12 cellular contexts compared by ENCODE assay signal in the genomic region with DNA sequence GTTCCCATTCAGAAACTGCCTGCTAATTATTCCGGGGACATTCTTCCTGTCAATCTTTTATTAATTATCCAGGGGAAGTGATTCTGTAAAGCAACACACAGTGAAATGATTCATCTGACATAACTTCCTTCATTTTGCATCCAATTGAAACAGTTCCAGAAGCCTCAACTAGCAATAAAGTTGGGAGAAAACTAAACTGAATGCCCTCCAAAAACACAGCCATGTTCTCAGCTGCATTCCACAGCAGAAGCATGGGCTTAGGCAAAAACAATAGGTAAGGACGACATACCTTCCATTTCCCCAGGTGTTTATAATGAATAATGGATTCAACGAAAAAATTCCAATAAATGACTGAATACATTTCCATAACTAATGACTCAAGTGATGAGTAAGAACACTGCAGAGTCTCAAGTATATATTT. TPM values are rescaled to one million over a fixed set of nuclear protein-coding genes. Genes with fewer than 3 reads are reported as not detected.
DNase-seq lines count a peak whose midpoint lies in the region; ATAC-seq and TF ChIP-seq lines count a peak whose summit lies in the region.
"Had no signal": no experiment of that assay in that cellular context is flagged by ENCODE, and none has a peak within 500 bp of the region (broad histone marks: within the 10 kb centered on the region; RNA-seq: fewer than 3 reads in every experiment).

No MANE protein-coding gene starts in this region.

- H3K4me3 ChIP-seq in IMR-90 (ENCODE audit: insufficient read depth, low read depth, low read length), result no peak overlapping the region
- H3K4me3 ChIP-seq in mesenchymal stem cell (ENCODE audit: insufficient read depth in 1 of 2, low read depth in 1 of 2, low read length in 2 of 2), result no peak overlapping the region

- H2BK15ac ChIP-seq in IMR-90 (ENCODE audit: low read depth, low read length), result no peak overlapping the region
- H2BK15ac ChIP-seq in mesenchymal stem cell (ENCODE audit: low read depth, poor library complexity, severe bottlenecking), result no peak overlapping the region

- TF ChIP-seq RAD21 in IMR-90 (IDR thresholded peaks at IDR 0.05; ENCODE audit: low read length), result no peak

- peaks cover 0 to 4% (median 0%) of the 10 kb centered on the region in 5 experiments for H3K9me3 Mint-ChIP-seq in brain
- no peaks in the 10 kb centered on the region for H3K9me3 Mint-ChIP-seq in activated CD4-positive, alpha-beta memory T cell treated with anti-CD3 and anti-CD28 coated beads, Interleukin-2, amount 10 ng/mL, durations not matched to agents 7 days and 5 days
- H3K9me3 Mint-ChIP-seq: CD4-positive, alpha-beta T cell had no signal

- WGBS in IMR-90 (ENCODE audit: extremely low coverage in 2 of 2, insufficient read length in 1 of 2), 2 experiments, result no CpG with 5 or more reads among the region's 3 CpGs
- 43% methylated on average over 1 of the region's 3 CpGs for WGBS in mesenchymal stem cell

- H3K18ac ChIP-seq in IMR-90 (ENCODE audit: low read depth, low read length) (peak overlapping the region; percentile 74; the same call in 1 of the 2 replicates), mesenchymal stem cell (ENCODE audit: low read depth in 1 of 2, low read length in 2 of 2) (peak overlapping the region; percentile 32 to 75)

- peak overlapping the region; percentile 59; the same call in 1 of the 2 replicates for H2BK120ac ChIP-seq in IMR-90 (ENCODE audit: low read depth, low read length)
- no peak overlapping the region for H2BK120ac ChIP-seq in mesenchymal stem cell (ENCODE audit: low read depth, low read length)

- CTCF ChIA-PET in IMR-90 (lab: Yijun Ruan, JAX), result interaction anchor here (0.6 kb wide), 2 partner anchors 60 to 402 kb away, joined by 3 read pairs; no protein-coding TSS in a partner anchor
- CTCF ChIA-PET in activated CD4-positive, alpha-beta memory T cell treated with anti-CD3 and anti-CD28 coated beads, Interleukin-2, amount 10 ng/mL, durations not matched to agents 7 days and 5 days (lab: Charles Lee), result interaction anchor here (2.2 kb wide), 1 partner anchor 578 kb away, joined by 7 read pairs; no protein-coding TSS in a partner anchor

- H4K8ac ChIP-seq in IMR-90 (ENCODE audit: low read depth in 2 of 2, low read length in 2 of 2) (peak overlapping the region in 1 of 2 experiments; percentile 27; a peak in 1 of 4 replicates), mesenchymal stem cell (ENCODE audit: low read length) (no peak overlapping the region)

- peak overlapping the region in 4 of 5 experiments; percentile 40 to 92 (median 86) for H3K27ac Mint-ChIP-seq in brain
- H3K27ac Mint-ChIP-seq in activated CD4-positive, alpha-beta memory T cell treated with anti-CD3 and anti-CD28 coated beads, Interleukin-2, amount 10 ng/mL, durations not matched to agents 7 days and 5 days, result no peak overlapping the region
- H3K27ac Mint-ChIP-seq: activated CD8-positive, alpha-beta memory T cell treated with anti-CD3 and anti-CD28 coated beads, Interleukin-2, amount 10 ng/mL, durations not matched to agents 7 days and 5 days; CD4-positive, alpha-beta T cell had no signal

- H3K27me3 Mint-ChIP-seq in brain, result no peaks in the 10 kb centered on the region
- no peaks in the 10 kb centered on the region for H3K27me3 Mint-ChIP-seq in activated CD4-positive, alpha-beta memory T cell treated with anti-CD3 and anti-CD28 coated beads, Interleukin-2, amount 10 ng/mL, durations not matched to agents 7 days and 5 days
- H3K27me3 Mint-ChIP-seq: CD4-positive, alpha-beta T cell had no signal

- TF ChIP-seq CTCF in IMR-90 (conservative IDR thresholded peaks at IDR 0.05; ENCODE audit: low read depth, low read length) (no peak), brain (conservative IDR thresholded peaks at IDR 0.05) (no peak)

- no peak overlapping the region for H3K56ac ChIP-seq in IMR-90 (ENCODE audit: extremely low read depth, insufficient read depth, low read length)

- H3K9ac ChIP-seq in IMR-90 (ENCODE audit: low read depth, low read length), result no peak overlapping the region
- H3K9ac ChIP-seq in mesenchymal stem cell (ENCODE audit: low read length), result peak overlapping the region; percentile 55

- peak overlapping the region; percentile 28; the same call in 1 of the 2 replicates for H3K4ac ChIP-seq in IMR-90 (ENCODE audit: low read depth, low read length)
- no peak overlapping the region for H3K4ac ChIP-seq in mesenchymal stem cell (ENCODE audit: low read depth in 1 of 2, low read length in 2 of 2)

- DNase-seq in ACHN (peak; percentile 17), IMR-90 (peak; percentile 61), mesenchymal stem cell (no peak), DMS114 treated with DMSO at 0.1 percent for 48 hours (lab: John Stamatoyannopoulos, UW; ENCODE audit: unreplicated experiment) (no peak), head of caudate nucleus (no peak)
- no peak for DNase-seq in activated CD4-positive, alpha-beta memory T cell treated with anti-CD3 and anti-CD28 coated beads, Interleukin-2, amount 10 ng/mL, durations not matched to agents 7 days and 5 days
- DNase-seq: activated CD8-positive, alpha-beta memory T cell treated with anti-CD3 and anti-CD28 coated beads, Interleukin-2, amount 10 ng/mL, durations not matched to agents 7 days and 5 days; CD4-positive, alpha-beta T cell; effector memory CD4-positive, alpha-beta T cell; NCI-H774 had no signal

- H3K4me3 Mint-ChIP-seq in brain, result no peak overlapping the region
- no peak overlapping the region for H3K4me3 Mint-ChIP-seq in activated CD4-positive, alpha-beta memory T cell treated with anti-CD3 and anti-CD28 coated beads, Interleukin-2, amount 10 ng/mL, durations not matched to agents 7 days and 5 days
- H3K4me3 Mint-ChIP-seq: activated CD8-positive, alpha-beta memory T cell treated with anti-CD3 and anti-CD28 coated beads, Interleukin-2, amount 10 ng/mL, durations not matched to agents 7 days and 5 days; CD4-positive, alpha-beta T cell had no signal

- H3K23ac ChIP-seq in IMR-90 (ENCODE audit: low read depth, low read length), result no peak overlapping the region; the same call in 1 of the 2 replicates
- H3K23ac ChIP-seq in mesenchymal stem cell (ENCODE audit: low read length in 2 of 2), result no peak overlapping the region

- H3K27ac ChIP-seq in IMR-90 (ENCODE audit: insufficient read depth, low read length) (peak overlapping the region; percentile 26; the same call in 1 of the 2 replicates), mesenchymal stem cell (ENCODE audit: low read length, poor library complexity, severe bottlenecking) (peak overlapping the region; percentile 83)

- no peak overlapping the region for H2AK9ac ChIP-seq in IMR-90 (replicated peaks; ENCODE audit: low read depth, low read length, poor library complexity)

- peaks cover 10% of the 10 kb centered on the region for H3K9me1 ChIP-seq in IMR-90 (ENCODE audit: insufficient read depth, low read length)

- H2BK12ac ChIP-seq in mesenchymal stem cell (ENCODE audit: low read length in 2 of 2), result no peak overlapping the region

- dilution Hi-C loops in IMR-90 (cut with HindIII; ENCODE audit: low sequenced_read_pairs, unreplicated experiment), result no loop called here

- H2AFZ ChIP-seq in IMR-90 (replicated peaks; ENCODE audit: low read length, poor library complexity) (no peak overlapping the region), mesenchymal stem cell (ENCODE audit: low read depth, low read length) (no peak overlapping the region)

- H3K36me3 ChIP-seq in IMR-90 (ENCODE audit: control insufficient read depth, insufficient read depth, low read length) (no peaks in the 10 kb centered on the region), mesenchymal stem cell (ENCODE audit: control insufficient read depth in 1 of 2, insufficient read depth in 2 of 2, low read depth in 1 of 2, low read length in 2 of 2) (no peaks in the 10 kb centered on the region)

- H4K91ac ChIP-seq in IMR-90 (ENCODE audit: insufficient read depth, low read depth, low read length) (no peak overlapping the region), mesenchymal stem cell (ENCODE audit: low read length) (no peak overlapping the region)

- no TSS peak for BruUV-seq in IMR-90 (replicated peaks; lab: Mats Ljungman, UMichigan)

- H3K4me2 ChIP-seq in IMR-90 (ENCODE audit: low read depth, low read length) (peak overlapping the region; percentile 66; the same call in 1 of the 2 replicates), mesenchymal stem cell (ENCODE audit: low read length, poor library complexity, severe bottlenecking) (no peak overlapping the region)

- H3K27me3 ChIP-seq in IMR-90 (ENCODE audit: control insufficient read depth, insufficient read depth, low read length) (no peaks in the 10 kb centered on the region), mesenchymal stem cell (ENCODE audit: control insufficient read depth in 1 of 2, insufficient read depth in 1 of 2, low read length in 2 of 2) (no peaks in the 10 kb centered on the region)

- no peaks in the 10 kb centered on the region for H4K20me1 ChIP-seq in IMR-90 (ENCODE audit: insufficient read depth, low read length)

- in situ Hi-C loops in ACHN (cut with HindIII; ENCODE audit: low pct_ligation_motif_present, low pct_unique_long_range_greater_than_20kb, low sequenced_read_pairs) (no loop called here), IMR-90 (cut with MboI; ENCODE audit: low sequenced_read_pairs) (no loop called here)

- no peak overlapping the region; the same call in 1 of the 2 replicates for H2AK5ac ChIP-seq in IMR-90 (ENCODE audit: low read depth, low read length)
- H2AK5ac ChIP-seq in mesenchymal stem cell (ENCODE audit: low read length, severe bottlenecking), result no peak overlapping the region

- peak overlapping the region; percentile 64; the same call in 1 of the 2 replicates for H2BK20ac ChIP-seq in IMR-90 (ENCODE audit: low read depth, low read length)

- H3K9me3 ChIP-seq in IMR-90 (ENCODE audit: control insufficient read depth, insufficient read depth, low read length) (no peaks in the 10 kb centered on the region), mesenchymal stem cell (ENCODE audit: control insufficient read depth, low read length) (no peaks in the 10 kb centered on the region)

- no peak for TF ChIP-seq POLR2A in IMR-90 (IDR thresholded peaks at IDR 0.05; ENCODE audit: low read depth, low read length)

- intact Hi-C loops in IMR-90 (cut with micrococcal nuclease), result loop anchor here (2.0 kb wide), 1 partner anchor 13 kb away; no protein-coding TSS in a partner anchor
- intact Hi-C loops in head of caudate nucleus (cut with DNase I), result no loop called here

- peaks cover 74% of the 10 kb centered on the region for H3K4me1 Mint-ChIP-seq in brain
- H3K4me1 Mint-ChIP-seq in activated CD4-positive, alpha-beta memory T cell treated with anti-CD3 and anti-CD28 coated beads, Interleukin-2, amount 10 ng/mL, durations not matched to agents 7 days and 5 days, result peaks cover 30% of the 10 kb centered on the region

- peaks cover 9% of the 10 kb centered on the region for H3K4me1 ChIP-seq in IMR-90 (ENCODE audit: control insufficient read depth, insufficient read depth, low read length)
- peaks cover 7% of the 10 kb centered on the region for H3K4me1 ChIP-seq in mesenchymal stem cell (ENCODE audit: control insufficient read depth, insufficient read depth, low read depth, low read length)

- H3K36me3 Mint-ChIP-seq in brain, result no peaks in the 10 kb centered on the region
- no peaks in the 10 kb centered on the region for H3K36me3 Mint-ChIP-seq in activated CD4-positive, alpha-beta memory T cell treated with anti-CD3 and anti-CD28 coated beads, Interleukin-2, amount 10 ng/mL, durations not matched to agents 7 days and 5 days (ENCODE audit: low read depth)
- H3K36me3 Mint-ChIP-seq: activated CD8-positive, alpha-beta memory T cell treated with anti-CD3 and anti-CD28 coated beads, Interleukin-2, amount 10 ng/mL, durations not matched to agents 7 days and 5 days had no signal

- no peak overlapping the region; the same call in 1 of the 2 replicates for H4K5ac ChIP-seq in IMR-90 (ENCODE audit: low read depth, low read length)

- H3K79me1 ChIP-seq in IMR-90 (ENCODE audit: low read depth in 1 of 2, low read length in 2 of 2) (no peaks in the 10 kb centered on the region), mesenchymal stem cell (replicated peaks; ENCODE audit: low read length, poor library complexity, severe bottlenecking) (no peaks in the 10 kb centered on the region)

- H3K14ac ChIP-seq in IMR-90 (replicated peaks; ENCODE audit: low read depth, low read length), result no peak overlapping the region
- H3K14ac ChIP-seq in mesenchymal stem cell (ENCODE audit: low read length in 2 of 2), result no peak overlapping the region

- ATAC-seq in IMR-90 (ENCODE audit: low read depth) (peak; percentile 44; the same call in 1 of the 2 replicates), GM21825 (IDR thresholded peaks at IDR 0.05; ENCODE audit: unreplicated experiment) (no peak)
- ATAC-seq: activated CD8-positive, alpha-beta memory T cell treated with anti-CD3 and anti-CD28 coated beads, Interleukin-2, amount 10 ng/mL, durations not matched to agents 7 days and 5 days had no signal

- H2BK5ac ChIP-seq in IMR-90 (ENCODE audit: low read depth, low read length, poor library complexity, severe bottlenecking) (peak overlapping the region; percentile 80), mesenchymal stem cell (ENCODE audit: low read depth, low read length, poor library complexity, severe bottlenecking) (no peak overlapping the region)

- POLR2A ChIA-PET in IMR-90 (lab: Charles Lee; ENCODE audit: unreplicated experiment), result no interaction called here
- POLR2A ChIA-PET in activated CD4-positive, alpha-beta memory T cell treated with anti-CD3 and anti-CD28 coated beads, Interleukin-2, amount 10 ng/mL, durations not matched to agents 7 days and 5 days (lab: Charles Lee), result no interaction called here

RNA-seq across cellular contexts. Expression of a gene that starts 36.9 kb away (rescaled TPM):
- 10.6 and 12.8 TPM in 2 replicates for total RNA-seq in IMR-90 (2012; rRNA removed)
- polyA plus RNA-seq in IMR-90 (2012; rRNA removed), result 16.0 and 17.7 TPM in 2 replicates
- 2.9 and 4.6 TPM in 2 replicates for polyA plus RNA-seq in IMR-90 (2012; cell fraction: cytosol; rRNA removed)
- 20.3 and 133 TPM in 2 replicates for polyA plus RNA-seq in IMR-90 (2012; cell fraction: nucleus; rRNA removed; ENCODE audit: low replicate concordance)
- 5.4 TPM for polyA plus RNA-seq in brain (ENCODE audit: insufficient read depth, low read depth, low replicate concordance)
- polyA plus RNA-seq in mesenchymal stem cell (2013, experiment 1 of 2), result 8.1 TPM
- polyA plus RNA-seq in mesenchymal stem cell (2013, experiment 2 of 2), result 6.9 TPM
- 10 to 100 TPM; 24.8 to 25.0 TPM for total RNA-seq in activated CD4-positive, alpha-beta memory T cell treated with anti-CD3 and anti-CD28 coated beads, Interleukin-2, amount 10 ng/mL, durations not matched to agents 7 days and 5 days

Comparison
In these comparisons a context has a peak if more than half of its experiments do, and no peak if none do; other contexts are left out.
1. DNase-seq: peak in ACHN (single experiment) and IMR-90 (single experiment); none in mesenchymal stem cell (single experiment), DMS114 treated with DMSO at 0.1 percent for 48 hours (single experiment), head of caudate nucleus (0 of 42) and activated CD4-positive, alpha-beta memory T cell treated with anti-CD3 and anti-CD28 coated beads, Interleukin-2, amount 10 ng/mL, durations not matched to agents 7 days and 5 days (single experiment).